33 cellular contexts compared by ENCODE assay signal in the genomic region with DNA sequence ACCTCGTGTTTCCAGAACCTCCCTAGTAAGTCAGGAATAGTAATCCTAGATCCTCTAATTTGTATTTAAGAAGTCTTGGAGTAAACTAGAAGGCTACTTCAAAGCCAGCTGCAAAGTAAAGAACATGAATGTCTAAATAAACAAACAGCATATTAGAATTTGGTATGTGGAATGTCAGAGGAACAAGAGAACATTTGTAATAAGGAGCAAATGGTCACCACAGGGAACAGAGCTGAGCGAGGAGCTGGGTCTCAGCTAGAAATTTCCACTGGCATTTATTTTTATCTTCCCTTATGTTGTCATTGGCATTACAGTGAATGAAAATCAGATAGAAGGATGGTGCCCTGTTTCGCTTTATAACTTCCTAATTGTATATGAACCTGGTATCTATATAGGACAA. TPM values are rescaled to one million over a fixed set of nuclear protein-coding genes. Genes with fewer than 3 reads are reported as not detected.
DNase-seq lines count a peak whose midpoint lies in the region; ATAC-seq, FAIRE-seq and TF ChIP-seq lines count a peak whose summit lies in the region.
"Had no signal": no experiment of that assay in that cellular context is flagged by ENCODE, and none has a peak within 500 bp of the region (broad histone marks: within the 10 kb centered on the region; RNA-seq: fewer than 3 reads in every experiment).

No MANE protein-coding gene starts in this region.

- no peaks in the 10 kb centered on the region for H3K79me1 ChIP-seq in mesendoderm (ENCODE audit: low read length)

- no peak for TF ChIP-seq RAD21 in HepG2 (CRISPR knock-in tag; IDR thresholded peaks at IDR 0.05)

- POLR2A ChIA-PET in HepG2 (lab: Yijun Ruan, JAX): no interaction called here

- H3K4me2 ChIP-seq in HepG2 (ENCODE audit: low read depth, low read length): no peak overlapping the region
- H3K4me2 ChIP-seq in mesendoderm (ENCODE audit: low read length): no peak overlapping the region

- peaks cover 16% of the 10 kb centered on the region for H3K4me1 ChIP-seq in HepG2 (ENCODE audit: insufficient read depth, low read length)
- no peaks in the 10 kb centered on the region for H3K4me1 ChIP-seq in right lobe of liver
- H3K4me1 ChIP-seq in mesendoderm (ENCODE audit: control insufficient read depth, low read depth, low read length): no peaks in the 10 kb centered on the region
- H3K4me1 ChIP-seq in endodermal cell (ENCODE audit: control insufficient read depth, insufficient read depth, low read length): no peaks in the 10 kb centered on the region
- no peaks in the 10 kb centered on the region for H3K4me1 ChIP-seq in upper lobe of left lung

- no peak overlapping the region for H3K18ac ChIP-seq in mesendoderm (ENCODE audit: low read length)

- H3K27me3 ChIP-seq in HepG2 (ENCODE audit: control insufficient read depth in 1 of 2, insufficient read depth in 2 of 2, low read length in 2 of 2): no peaks in the 10 kb centered on the region
- no peaks in the 10 kb centered on the region for H3K27me3 ChIP-seq in right lobe of liver
- H3K27me3 ChIP-seq in brain microvascular endothelial cell (replicated peaks): no peaks in the 10 kb centered on the region
- H3K27me3 ChIP-seq in mesendoderm (ENCODE audit: insufficient read depth, low read length, poor library complexity): no peaks in the 10 kb centered on the region
- no peaks in the 10 kb centered on the region for H3K27me3 ChIP-seq in endodermal cell (ENCODE audit: control insufficient read depth, insufficient read depth, low read length, poor library complexity, severe bottlenecking)
- no peaks in the 10 kb centered on the region for H3K27me3 ChIP-seq in upper lobe of left lung
- H3K27me3 ChIP-seq: heart right ventricle, testis had no signal

- 66% methylated on average over 3 of the region's 3 CpGs for whole genome bisulfite sequencing in HepG2 (ENCODE audit: low lambda C conversion rate)
- WGBS in right lobe of liver (ENCODE audit: insufficient coverage, low coverage, low lambda C conversion rate, missing lambda C conversion rate): 86% methylated on average over 3 of the region's 3 CpGs
- no CpG with 5 or more reads among the region's 3 CpGs for WGBS in mesendoderm (ENCODE audit: extremely low coverage, insufficient coverage, low lambda C conversion rate)
- 83 to 100% methylated on average over 1 to 3 of the region's 3 CpGs for WGBS in endodermal cell (ENCODE audit: insufficient coverage in 1 of 2, insufficient read length in 1 of 2), 2 experiments
- WGBS in upper lobe of left lung, 2 donors: 74 to 76% methylated on average over 3 of the region's 3 CpGs

- no peak overlapping the region for H2BK5ac ChIP-seq in mesendoderm (ENCODE audit: low read length)

- no TSS peak for BruUV-seq in HepG2 (replicated peaks; lab: Mats Ljungman, UMichigan)

- peaks cover 17% of the 10 kb centered on the region for H3K4me1 Mint-ChIP-seq in endodermal cell
- H3K4me1 Mint-ChIP-seq: activated naive CD4-positive, alpha-beta T cell treated with anti-CD3 and anti-CD28 coated beads, Interleukin-2, amount 50 U/mL, for 24 hours; natural killer cell had no signal

- H3K36me3 Mint-ChIP-seq in endodermal cell (ENCODE audit: low read depth): peaks cover 3% of the 10 kb centered on the region
- H3K36me3 Mint-ChIP-seq: activated naive CD4-positive, alpha-beta T cell treated with anti-CD3 and anti-CD28 coated beads, Interleukin-2, amount 50 U/mL, for 24 hours; natural killer cell had no signal

- no peak overlapping the region for H2AK5ac ChIP-seq in mesendoderm (ENCODE audit: low read length)

- no peak overlapping the region for H3K9ac ChIP-seq in HepG2 (ENCODE audit: insufficient read depth, low read depth, low read length)
- no peak overlapping the region for H3K9ac ChIP-seq in mesendoderm (ENCODE audit: low read length)
- no peak overlapping the region for H3K9ac ChIP-seq in endodermal cell (ENCODE audit: extremely low read depth, low read length, poor library complexity, severe bottlenecking)

- H2AFZ ChIP-seq in HepG2 (ENCODE audit: low read length): no peak overlapping the region

- no peak; a peak in 1 of 4 replicates for TF ChIP-seq EP300 in HepG2 (IDR thresholded peaks at IDR 0.05; ENCODE audit: low read depth in 2 of 2, low read length in 2 of 2)
- TF ChIP-seq EP300 in HepG2 (CRISPR knock-in tag; IDR thresholded peaks at IDR 0.05; ENCODE audit: borderline replicate concordance): no peak
- no peak for TF ChIP-seq EP300 in upper lobe of left lung (IDR thresholded peaks at IDR 0.05)

- no peak for FAIRE-seq in HepG2 (lab: Jason Lieb, UNC)
- FAIRE-seq: D721Med, urothelium cell line had no signal

- TF ChIP-seq POLR2A in HepG2 (IDR thresholded peaks at IDR 0.05; ENCODE audit: insufficient read depth in 1 of 2, low read depth in 2 of 2, low read length in 2 of 2) (no peak), right lobe of liver (IDR thresholded peaks at IDR 0.05) (no peak), upper lobe of left lung (IDR thresholded peaks at IDR 0.05) (no peak)

- CTCF ChIA-PET in HepG2 (lab: Yijun Ruan, JAX; ENCODE audit: low intra/inter-chr PET ratio, low total read pairs): no interaction called here

- no peak overlapping the region for H3K4me3 Mint-ChIP-seq in endodermal cell
- H3K4me3 Mint-ChIP-seq: activated naive CD4-positive, alpha-beta T cell treated with anti-CD3 and anti-CD28 coated beads, Interleukin-2, amount 50 U/mL, for 24 hours; CD4-positive, alpha-beta T cell; natural killer cell; stimulated activated naive CD8-positive, alpha-beta T cell treated with anti-CD3 and anti-CD28 coated beads, Interleukin-15, Interleukin-2, amounts not matched to agents 100 ng/mL and 50 ng/mL, for 24 hours had no signal

- no peak overlapping the region for H3K56ac ChIP-seq in mesendoderm (ENCODE audit: low read length)

- no peak overlapping the region for H3K23ac ChIP-seq in mesendoderm (ENCODE audit: low read length)

- DNase-seq in HepG2 (ENCODE audit: low spot score) (peak; percentile 76), right lobe of liver (no peak), brain microvascular endothelial cell (no peak), mesendoderm (peak; percentile 22), endodermal cell (no peak), CD1c-positive myeloid dendritic cell (ENCODE audit: extremely low spot score) (no peak), upper lobe of left lung (no peak)
- DNase-seq: activated CD4-positive, alpha-beta T cell treated with anti-CD3 and anti-CD28 coated beads for 4 hours; activated CD8-positive, alpha-beta memory T cell treated with anti-CD3 and anti-CD28 coated beads for 24 hours; activated T-cell treated with anti-CD3 and anti-CD28 coated beads for 4 hours; CD4-positive, alpha-beta T cell; dermis blood vessel endothelial cell; heart right ventricle; kidney; midbrain; natural killer cell; NCI-H1930; NCI-H226; NCI-H69; SHP77; stimulated activated CD4-positive, alpha-beta T cell treated with anti-CD3 and anti-CD28 coated beads, Interleukin-1b, Interleukin-23, amount 100 ng/mL, for 48 hours; T1000; testis; WERI-Rb-1 had no signal

- H3K27ac ChIP-seq in HepG2 (ENCODE audit: extremely low read length, insufficient read depth, low read length) (no peak overlapping the region), right lobe of liver (no peak overlapping the region), brain microvascular endothelial cell (peak overlapping the region; percentile 21), mesendoderm (ENCODE audit: low read depth, low read length) (no peak overlapping the region), endodermal cell (ENCODE audit: low read depth, low read length) (no peak overlapping the region), upper lobe of left lung (no peak overlapping the region)
- H3K27ac ChIP-seq: heart right ventricle, HL-60, skin epidermis, WERI-Rb-1 had no signal

- no peaks in the 10 kb centered on the region for H4K20me1 ChIP-seq in HepG2 (ENCODE audit: insufficient read depth, low read length)

- no peak overlapping the region for H4K5ac ChIP-seq in mesendoderm (ENCODE audit: low read length)

- no peaks in the 10 kb centered on the region for H3K27me3 Mint-ChIP-seq in endodermal cell (ENCODE audit: insufficient read depth)
- H3K27me3 Mint-ChIP-seq: activated naive CD4-positive, alpha-beta T cell treated with anti-CD3 and anti-CD28 coated beads, Interleukin-2, amount 50 U/mL, for 24 hours; CD4-positive, alpha-beta T cell; stimulated activated naive CD8-positive, alpha-beta T cell treated with anti-CD3 and anti-CD28 coated beads, Interleukin-15, Interleukin-2, amounts not matched to agents 100 ng/mL and 50 ng/mL, for 24 hours had no signal

- in situ Hi-C loops in HepG2 (cut with HindIII; ENCODE audit: extremely low pct_ligation_motif_present, low pct_unique_long_range_greater_than_20kb): no loop called here
- in situ Hi-C loops in brain microvascular endothelial cell (cut with HindIII; ENCODE audit: low pct_ligation_motif_present, low sequenced_read_pairs): no loop called here

- no peak overlapping the region for H2BK15ac ChIP-seq in mesendoderm (replicated peaks; ENCODE audit: low read depth)

- no peak overlapping the region for H4K8ac ChIP-seq in mesendoderm (ENCODE audit: low read depth, low read length)

- no peaks in the 10 kb centered on the region for H3K9me3 Mint-ChIP-seq in endodermal cell
- H3K9me3 Mint-ChIP-seq: activated naive CD4-positive, alpha-beta T cell treated with anti-CD3 and anti-CD28 coated beads, Interleukin-2, amount 50 U/mL, for 24 hours; CD4-positive, alpha-beta T cell; natural killer cell; stimulated activated naive CD8-positive, alpha-beta T cell treated with anti-CD3 and anti-CD28 coated beads, Interleukin-15, Interleukin-2, amounts not matched to agents 100 ng/mL and 50 ng/mL, for 24 hours had no signal

- no peak overlapping the region for H3K4ac ChIP-seq in mesendoderm (ENCODE audit: low read depth, low read length)

- ATAC-seq in HepG2 (peak; percentile 53), right lobe of liver (no peak), HG03432 (IDR thresholded peaks at IDR 0.05; ENCODE audit: unreplicated experiment) (no peak), upper lobe of left lung (ENCODE audit: low FRiP score in 2 of 2) (no peak)
- ATAC-seq: esophagus mucosa, heart right ventricle, natural killer cell had no signal

- H3K36me3 ChIP-seq in HepG2 (replicated peaks in 1 of 2; ENCODE audit: control insufficient read depth in 1 of 2, insufficient read depth in 2 of 2, low read length in 2 of 2): no peaks in the 10 kb centered on the region
- H3K36me3 ChIP-seq in right lobe of liver: peaks cover 0 to 9% (median 2%) of the 10 kb centered on the region in 4 donors
- H3K36me3 ChIP-seq in brain microvascular endothelial cell (replicated peaks): peaks cover 80% of the 10 kb centered on the region
- H3K36me3 ChIP-seq in mesendoderm (ENCODE audit: control insufficient read depth, insufficient read depth, low read length): peaks cover 3% of the 10 kb centered on the region
- peaks cover 55% of the 10 kb centered on the region for H3K36me3 ChIP-seq in endodermal cell (ENCODE audit: control insufficient read depth, insufficient read depth, low read length)
- peaks cover 0 to 19% (median 0%) of the 10 kb centered on the region in 4 donors for H3K36me3 ChIP-seq in upper lobe of left lung
- H3K36me3 ChIP-seq: HAP-1, WERI-Rb-1 had no signal

- intact Hi-C loops in HepG2 (cut with micrococcal nuclease; ENCODE audit: unreplicated experiment): no loop called here
- intact Hi-C loops in right lobe of liver (cut with DNase I): no loop called here

- H2BK120ac ChIP-seq in mesendoderm (ENCODE audit: low read depth, low read length): no peak overlapping the region

- H3K4me3 ChIP-seq in HepG2 (replicated peaks in 1 of 3; ENCODE audit: insufficient read depth in 1 of 3, low read depth in 2 of 3, low read length in 3 of 3) (no peak overlapping the region), right lobe of liver (no peak overlapping the region), brain microvascular endothelial cell (ENCODE audit: low read depth, low read length) (no peak overlapping the region), mesendoderm (ENCODE audit: low read length) (no peak overlapping the region), endodermal cell (ENCODE audit: low read length) (no peak overlapping the region), upper lobe of left lung (no peak overlapping the region)
- H3K4me3 ChIP-seq: HAP-1, heart right ventricle, skin epidermis, testis had no signal

- no peak overlapping the region for H3K27ac Mint-ChIP-seq in endodermal cell
- H3K27ac Mint-ChIP-seq: activated naive CD4-positive, alpha-beta T cell treated with anti-CD3 and anti-CD28 coated beads, Interleukin-2, amount 50 U/mL, for 24 hours; CD4-positive, alpha-beta T cell; natural killer cell; stimulated activated naive CD8-positive, alpha-beta T cell treated with anti-CD3 and anti-CD28 coated beads, Interleukin-15, Interleukin-2, amounts not matched to agents 100 ng/mL and 50 ng/mL, for 24 hours had no signal

- no peaks in the 10 kb centered on the region for H3K9me3 ChIP-seq in HepG2 (ENCODE audit: low read length)
- no peaks in the 10 kb centered on the region for H3K9me3 ChIP-seq in right lobe of liver
- no peaks in the 10 kb centered on the region for H3K9me3 ChIP-seq in endodermal cell (ENCODE audit: control insufficient read depth, low read length)
- no peaks in the 10 kb centered on the region for H3K9me3 ChIP-seq in upper lobe of left lung
- H3K9me3 ChIP-seq: HAP-1, heart right ventricle, testis had no signal

- H3K79me2 ChIP-seq in HepG2 (ENCODE audit: insufficient read depth, low read length): no peaks in the 10 kb centered on the region
- H3K79me2 ChIP-seq in mesendoderm (ENCODE audit: control insufficient read depth, insufficient read depth, low read length): no peaks in the 10 kb centered on the region

- no peak for TF ChIP-seq CTCF in HepG2 (CRISPR knock-in tag; IDR thresholded peaks at IDR 0.05)
- TF ChIP-seq CTCF in right lobe of liver (IDR thresholded peaks at IDR 0.05): no peak
- TF ChIP-seq CTCF in brain microvascular endothelial cell (IDR thresholded peaks at IDR 0.05; ENCODE audit: low read depth, low read length, missing control alignments): no peak
- TF ChIP-seq CTCF in endodermal cell (conservative IDR thresholded peaks at IDR 0.05): no peak
- TF ChIP-seq CTCF in upper lobe of left lung (IDR thresholded peaks at IDR 0.05): no peak

RNA-seq across cellular contexts. Expression of a gene that starts 50.2 kb away (rescaled TPM):
- total RNA-seq in HepG2 (2016; rRNA removed; fragmentation: Illumina TruSeq; extraction: Trizol) (5.4 and 6.8 TPM in 2 replicates), right lobe of liver (10 to 100 TPM in 1 of 6 experiments, 1 to 10 TPM in 5; 4.2 to 23.7 (median 5.9) TPM), endodermal cell (10 to 100 TPM; 12.1 to 14.8 TPM), upper lobe of left lung (10 to 100 TPM in 3 of 6 donors, 1 to 10 TPM in 3; 4.9 to 21.0 (median 10.5) TPM)
- total RNA-seq in HepG2 (2016; cell fraction: cytosol; rRNA removed; fragmentation: Illumina TruSeq; extraction: Trizol; ENCODE audit: low read depth): 2.0 TPM in 2 replicates
- total RNA-seq in HepG2 (2016; cell fraction: insoluble cytoplasmic fraction; rRNA removed; fragmentation: Illumina TruSeq; extraction: Trizol): 5.7 and 5.8 TPM in 2 replicates
- 2.6 and 3.1 TPM in 2 replicates for total RNA-seq in HepG2 (2016; cell fraction: membrane; rRNA removed; fragmentation: Illumina TruSeq; extraction: Trizol)
- 6.2 and 6.7 TPM in 2 replicates for total RNA-seq in HepG2 (2016; cell fraction: nucleus; rRNA removed; fragmentation: Illumina TruSeq; extraction: Trizol)
- 2.4 and 2.8 TPM in 2 replicates for polyA plus RNA-seq in HepG2 (2011; rRNA removed)
- polyA plus RNA-seq in HepG2 (2011; cell fraction: cytosol; rRNA removed): 2.1 and 3.8 TPM in 2 replicates
- polyA plus RNA-seq in HepG2 (2011; cell fraction: nucleus; rRNA removed): 2.3 and 5.0 TPM in 2 replicates
- 1.7 and 1.9 TPM in 2 replicates for polyA plus RNA-seq in HepG2 (2012)
- polyA plus RNA-seq in HepG2 (2016; cell fraction: cytosol; fragmentation: Illumina TruSeq; extraction: Trizol; ENCODE audit: low read depth): 0.20 and 0.24 TPM in 2 replicates
- polyA plus RNA-seq in HepG2 (2016; cell fraction: insoluble cytoplasmic fraction; fragmentation: Illumina TruSeq; extraction: Trizol; ENCODE audit: low read depth): 4.1 and 4.7 TPM in 2 replicates
- 0.74 and 0.77 TPM in 2 replicates for polyA plus RNA-seq in HepG2 (2016; cell fraction: membrane; fragmentation: Illumina TruSeq; extraction: Trizol; ENCODE audit: low read depth)
- 3.5 and 3.8 TPM in 2 replicates for polyA plus RNA-seq in HepG2 (2016; cell fraction: nucleus; fragmentation: Illumina TruSeq; extraction: Trizol; ENCODE audit: insufficient read depth, low read depth)
- polyA minus RNA-seq in HepG2 (2011; rRNA and poly(A)+ RNA removed; ENCODE audit: low replicate concordance): 8.0 and 25.7 TPM in 2 replicates
- polyA minus RNA-seq in HepG2 (2011; cell fraction: cytosol; rRNA and poly(A)+ RNA removed): 3.9 and 4.9 TPM in 2 replicates
- 11.9 and 14.0 TPM in 2 replicates for polyA minus RNA-seq in HepG2 (2011; cell fraction: nucleus; rRNA and poly(A)+ RNA removed)
- polyA plus RNA-seq in mesendoderm (2013, experiment 1 of 2): 19.1 TPM
- 18.6 TPM for polyA plus RNA-seq in mesendoderm (2013, experiment 2 of 2)
- polyA plus RNA-seq in endodermal cell (2013, experiment 1 of 2): 13.0 TPM
- polyA plus RNA-seq in endodermal cell (2013, experiment 2 of 2): 14.5 TPM

Comparison
In these comparisons a context has a peak if more than half of its experiments do, and no peak if none do; other contexts are left out.
1. DNase-seq: peak in HepG2 (single experiment) and mesendoderm (single experiment); none in right lobe of liver (0 of 3), brain microvascular endothelial cell (single experiment), endodermal cell (single experiment), CD1c-positive myeloid dendritic cell (single experiment) and upper lobe of left lung (0 of 2).